12 cellular contexts compared by ENCODE assay signal in genomic region chr20:2312876-2313275, GRCh38. TPM values are rescaled to one million over a fixed set of nuclear protein-coding genes. Genes with fewer than 3 reads are reported as not detected.
A peak's percentile ranks its signal among the peaks of the same experiment; 100 is the strongest.
DNase-seq lines count a peak whose midpoint lies in the region; ATAC-seq and TF ChIP-seq lines count a peak whose summit lies in the region.
"Had no signal": no experiment of that assay in that cellular context is flagged by ENCODE, and none has a peak within 500 bp of the region (broad histone marks: within the 10 kb centered on the region; RNA-seq: fewer than 3 reads in every experiment).

No MANE protein-coding gene starts in this region.

- H3K27me3 ChIP-seq in HL-60 (ENCODE audit: insufficient read depth, poor library complexity, severe bottlenecking) (no peaks in the 10 kb centered on the region), SJCRH30 (no peaks in the 10 kb centered on the region), esophagus muscularis mucosa (no peaks in the 10 kb centered on the region)

- intact Hi-C loops in dendritic cell treated with granulocyte-macrophage colony-stimulating factor and Interleukin-4, amounts not matched to agents 40 ng/mL and 50 ng/mL, for 4 days (cut with micrococcal nuclease), result no loop called here
- intact Hi-C loops in esophagus muscularis mucosa (cut with DNase I), result no loop called here

- H3K27ac ChIP-seq in HL-60 (replicated peaks), result peak overlapping the region; percentile 93
- no peak overlapping the region for H3K27ac ChIP-seq in SJCRH30
- H3K27ac ChIP-seq in esophagus muscularis mucosa (replicated peaks in 1 of 4), result no peak overlapping the region

- peaks cover 66% of the 10 kb centered on the region for H3K4me1 Mint-ChIP-seq in dendritic cell treated with granulocyte-macrophage colony-stimulating factor and Interleukin-4, amounts not matched to agents 40 ng/mL and 50 ng/mL, for 4 days (ENCODE audit: low read depth)
- H3K4me1 Mint-ChIP-seq: CD4-positive, CD25-positive, alpha-beta regulatory T cell had no signal

- TF ChIP-seq CTCF in HL-60 (IDR thresholded peaks at IDR 0.05; ENCODE audit: insufficient read depth, low read length), result no peak
- no peak for TF ChIP-seq CTCF in esophagus muscularis mucosa (IDR thresholded peaks at IDR 0.05)

- H3K27me3 Mint-ChIP-seq in dendritic cell treated with granulocyte-macrophage colony-stimulating factor and Interleukin-4, amounts not matched to agents 40 ng/mL and 50 ng/mL, for 4 days, result no peaks in the 10 kb centered on the region

- no peaks in the 10 kb centered on the region for H3K9me3 ChIP-seq in SJCRH30 (replicated peaks)
- H3K9me3 ChIP-seq in esophagus muscularis mucosa, result no peaks in the 10 kb centered on the region
- H3K9me3 ChIP-seq: A549, HAP-1 had no signal

- no peaks in the 10 kb centered on the region for H3K36me3 Mint-ChIP-seq in dendritic cell treated with granulocyte-macrophage colony-stimulating factor and Interleukin-4, amounts not matched to agents 40 ng/mL and 50 ng/mL, for 4 days (ENCODE audit: low read depth)
- H3K36me3 Mint-ChIP-seq: CD4-positive, CD25-positive, alpha-beta regulatory T cell had no signal

- H3K27ac Mint-ChIP-seq in dendritic cell treated with granulocyte-macrophage colony-stimulating factor and Interleukin-4, amounts not matched to agents 40 ng/mL and 50 ng/mL, for 4 days, result peak overlapping the region; percentile 49
- H3K27ac Mint-ChIP-seq: CD4-positive, CD25-positive, alpha-beta regulatory T cell had no signal

- H3K4me3 Mint-ChIP-seq in dendritic cell treated with granulocyte-macrophage colony-stimulating factor and Interleukin-4, amounts not matched to agents 40 ng/mL and 50 ng/mL, for 4 days, result no peak overlapping the region
- H3K4me3 Mint-ChIP-seq: CD4-positive, CD25-positive, alpha-beta regulatory T cell had no signal

- 88% methylated on average over 8 of the region's 8 CpGs for WGBS in esophagus muscularis mucosa

- peak; percentile 54 for DNase-seq in EL
- no peak for DNase-seq in HL-60 (ENCODE audit: low read depth in 1 of 2, low spot score in 1 of 2)
- no peak for DNase-seq in SJCRH30
- DNase-seq in esophagus muscularis mucosa (ENCODE audit: extremely low spot score), result no peak
- no peak for DNase-seq in activated CD4-positive, alpha-beta T cell treated with anti-CD3 and anti-CD28 coated beads, Interleukin-2, amount 50 U/mL, for 4 hours
- DNase-seq: CD4-positive, CD25-positive, alpha-beta regulatory T cell; DMS53 had no signal

- ATAC-seq in GM18498 (IDR thresholded peaks at IDR 0.05; ENCODE audit: unreplicated experiment), result no peak
- ATAC-seq: A549 had no signal

- no peaks in the 10 kb centered on the region for H3K9me3 Mint-ChIP-seq in dendritic cell treated with granulocyte-macrophage colony-stimulating factor and Interleukin-4, amounts not matched to agents 40 ng/mL and 50 ng/mL, for 4 days
- H3K9me3 Mint-ChIP-seq: CD4-positive, CD25-positive, alpha-beta regulatory T cell had no signal

- no peak for TF ChIP-seq POLR2A in esophagus muscularis mucosa (IDR thresholded peaks at IDR 0.05; ENCODE audit: low read depth)

- H3K4me1 ChIP-seq in SJCRH30 (no peaks in the 10 kb centered on the region), esophagus muscularis mucosa (no peaks in the 10 kb centered on the region)
- H3K4me1 ChIP-seq: HAP-1 had no signal

- TF ChIP-seq EP300 in esophagus muscularis mucosa (IDR thresholded peaks at IDR 0.05), result no peak

- H3K4me3 ChIP-seq in HL-60 (replicated peaks; ENCODE audit: insufficient read depth, low read length) (no peak overlapping the region), SJCRH30 (no peak overlapping the region), esophagus muscularis mucosa (no peak overlapping the region)
- H3K4me3 ChIP-seq: A549, HAP-1 had no signal

- H3K36me3 ChIP-seq in SJCRH30 (no peaks in the 10 kb centered on the region), esophagus muscularis mucosa (no peaks in the 10 kb centered on the region)
- H3K36me3 ChIP-seq: HAP-1 had no signal

RNA-seq across cellular contexts. Expression of gene TGM3, which starts 17.1 kb away (rescaled TPM):
- not detected in 2 replicates for total RNA-seq in SJCRH30 (2014; rRNA removed; shearing (Covaris generic))
- under 1 TPM in 1 of 4 donors, not detected in 3; 0.83 TPM for total RNA-seq in esophagus muscularis mucosa
- total RNA-seq: CD4-positive, CD25-positive, alpha-beta regulatory T cell; H1 had no signal
